8 cellular contexts compared by ENCODE assay signal in genomic region chr1:205344010-205344808, GRCh38. TPM values are rescaled to one million over a fixed set of nuclear protein-coding genes. Genes with fewer than 3 reads are reported as not detected.
DNase-seq lines count a peak whose midpoint lies in the region; ATAC-seq and TF ChIP-seq lines count a peak whose summit lies in the region.

No MANE protein-coding gene starts in this region.

- ATAC-seq in aorta (ENCODE audit: low FRiP score) (peak; percentile 23), HG03039 (IDR thresholded peaks at IDR 0.05; ENCODE audit: unreplicated experiment) (no peak), GM21515 (IDR thresholded peaks at IDR 0.05; ENCODE audit: unreplicated experiment) (no peak)

- H3K27me3 ChIP-seq in ACC112 (ENCODE audit: insufficient read depth, low read length): peaks cover 62% of the 10 kb centered on the region
- peaks cover 0 to 75% (median 29%) of the 10 kb centered on the region in 4 donors for H3K27me3 ChIP-seq in esophagus muscularis mucosa
- H3K27me3 ChIP-seq in aorta (ENCODE audit: control insufficient read depth in 1 of 2, insufficient read depth in 2 of 2, low read length in 1 of 2): no peaks in the 10 kb centered on the region

- intact Hi-C loops in esophagus muscularis mucosa (cut with DNase I) (no loop called here), aorta (cut with DNase I) (no loop called here)

- no peak for TF ChIP-seq POLR2A in esophagus muscularis mucosa (IDR thresholded peaks at IDR 0.05; ENCODE audit: low read depth)

- no peak for TF ChIP-seq EP300 in esophagus muscularis mucosa (IDR thresholded peaks at IDR 0.05)

- H3K4me1 ChIP-seq in ACC112 (ENCODE audit: control insufficient read depth, insufficient read depth, low read length, unreplicated experiment): peaks cover 5% of the 10 kb centered on the region
- H3K4me1 ChIP-seq in esophagus muscularis mucosa: peaks cover 13 to 15% (median 14%) of the 10 kb centered on the region in 4 donors
- no peaks in the 10 kb centered on the region for H3K4me1 ChIP-seq in aorta (ENCODE audit: control insufficient read depth in 1 of 2, insufficient read depth in 2 of 2, low read length in 2 of 2)

- no peaks in the 10 kb centered on the region for H3K36me3 ChIP-seq in ACC112 (ENCODE audit: insufficient read depth, low read length)
- H3K36me3 ChIP-seq in esophagus muscularis mucosa: no peaks in the 10 kb centered on the region
- H3K36me3 ChIP-seq in aorta (ENCODE audit: control insufficient read depth in 1 of 2, insufficient read depth in 2 of 2, low read length in 1 of 2): no peaks in the 10 kb centered on the region

- WGBS in esophagus muscularis mucosa: 14% methylated on average over 36 of the region's 63 CpGs
- 7 to 9% methylated on average over 54 to 63 of the region's 63 CpGs for WGBS in aorta, 2 donors

- H3K79me2 ChIP-seq in ACC112 (ENCODE audit: control insufficient read depth, insufficient read depth, low read length, unreplicated experiment): no peaks in the 10 kb centered on the region

- H2AFZ ChIP-seq in ACC112 (ENCODE audit: low read length, unreplicated experiment): no peak overlapping the region

- TF ChIP-seq CTCF in esophagus muscularis mucosa (IDR thresholded peaks at IDR 0.05): no peak

- peak; percentile 25 for DNase-seq in NCI-H2029 treated with DMSO at 0.1 percent for 48 hours (lab: John Stamatoyannopoulos, UW)
- peak; percentile 54 for DNase-seq in activated T-cell treated with anti-CD3 and anti-CD28 coated beads, Interleukin-2, amount 50 U/mL, for 1 hour
- DNase-seq in esophagus muscularis mucosa (ENCODE audit: extremely low spot score): no peak
- DNase-seq in occipital lobe (lab: John Stamatoyannopoulos, UW): peak; percentile 30
- DNase-seq in aorta: peak in 1 of 2 donors; percentile 79

- H3K9me3 ChIP-seq in esophagus muscularis mucosa (no peaks in the 10 kb centered on the region), aorta (ENCODE audit: control insufficient read depth, low read length) (no peaks in the 10 kb centered on the region)

- H3K4me3 ChIP-seq in ACC112 (ENCODE audit: low read depth, low read length): peak overlapping the region; percentile 72
- peak overlapping the region; percentile 40 to 53 (median 44) for H3K4me3 ChIP-seq in esophagus muscularis mucosa
- H3K4me3 ChIP-seq in aorta (ENCODE audit: low read length in 2 of 2): peak overlapping the region in 1 of 2 donors; percentile 24

- H3K27ac ChIP-seq in ACC112 (ENCODE audit: low read depth, low read length) (no peak overlapping the region), esophagus muscularis mucosa (replicated peaks in 1 of 4) (no peak overlapping the region), aorta (ENCODE audit: low read depth in 1 of 2, low read length in 2 of 2) (no peak overlapping the region)

RNA-seq across cellular contexts. Expression of gene KLHDC8A, which starts 12.5 kb away (rescaled TPM):
- total RNA-seq in esophagus muscularis mucosa: 1 to 10 TPM in 2 of 4 donors, under 1 TPM in 2; 0.32 to 2.0 (median 1.2) TPM
- total RNA-seq in occipital lobe: 18.6 TPM
- total RNA-seq in aorta: 1 to 10 TPM in 1 of 2 donors, not detected in 1; 1.2 TPM
- polyA plus RNA-seq in aorta: not detected

RNA-seq across cellular contexts. Expression of gene NUAK2, which starts 22.7 kb away (rescaled TPM):
- total RNA-seq in esophagus muscularis mucosa: under 1 TPM; 0.42 to 0.86 (median 0.74) TPM
- 1.1 TPM for total RNA-seq in occipital lobe
- total RNA-seq in aorta: 1 to 10 TPM; 1.7 to 2.5 TPM
- polyA plus RNA-seq in aorta: 1 to 10 TPM in 1 of 2 donors, under 1 TPM in 1; 0.49 to 3.0 TPM
